In genomic region chr12:123131291-123131831, GRCh38 we compare ENCODE assay signal across 8 cellular contexts. TPM values are rescaled to one million over a fixed set of nuclear protein-coding genes. Genes with fewer than 3 reads are reported as not detected.
A peak's percentile ranks its signal among the peaks of the same experiment; 100 is the strongest.
DNase-seq lines count a peak whose midpoint lies in the region; ATAC-seq and TF ChIP-seq lines count a peak whose summit lies in the region.

No MANE protein-coding gene starts in this region.

- 100% methylated on average over 4 of the region's 4 CpGs; no CpG with 5 or more reads in 1 of the 2 donors for WGBS in thyroid gland, 2 donors

- peaks cover 54% of the 10 kb centered on the region for H3K4me1 Mint-ChIP-seq in activated naive CD4-positive, alpha-beta T cell treated with anti-CD3 and anti-CD28 coated beads, Interleukin-2, amount 10 ng/mL, durations not matched to agents 7 days and 5 days
- peaks cover 27% of the 10 kb centered on the region for H3K4me1 Mint-ChIP-seq in activated naive CD8-positive, alpha-beta T cell treated with anti-CD3 and anti-CD28 coated beads, Interleukin-2, amount 10 ng/mL, durations not matched to agents 7 days and 5 days

- TF ChIP-seq CTCF in thyroid gland (IDR thresholded peaks at IDR 0.05), result no peak

- H3K4me3 ChIP-seq in thyroid gland (replicated peaks in 1 of 3), result no peak overlapping the region

- H3K27me3 Mint-ChIP-seq in activated naive CD4-positive, alpha-beta T cell treated with anti-CD3 and anti-CD28 coated beads, Interleukin-2, amount 10 ng/mL, durations not matched to agents 7 days and 5 days, result no peaks in the 10 kb centered on the region
- H3K27me3 Mint-ChIP-seq in activated naive CD8-positive, alpha-beta T cell treated with anti-CD3 and anti-CD28 coated beads, Interleukin-2, amount 10 ng/mL, durations not matched to agents 7 days and 5 days, result no peaks in the 10 kb centered on the region

- H3K27ac ChIP-seq in layer of hippocampus (ENCODE audit: low read depth, low read length) (peak overlapping the region; percentile 15), thyroid gland (peak overlapping the region; percentile 73 to 77 (median 76))

- peak overlapping the region; percentile 67 for H3K4me3 Mint-ChIP-seq in activated naive CD4-positive, alpha-beta T cell treated with anti-CD3 and anti-CD28 coated beads, Interleukin-2, amount 10 ng/mL, durations not matched to agents 7 days and 5 days
- H3K4me3 Mint-ChIP-seq in activated naive CD8-positive, alpha-beta T cell treated with anti-CD3 and anti-CD28 coated beads, Interleukin-2, amount 10 ng/mL, durations not matched to agents 7 days and 5 days, result peak overlapping the region; percentile 79

- ATAC-seq in activated naive CD8-positive, alpha-beta T cell treated with anti-CD3 and anti-CD28 coated beads, Interleukin-2, amount 10 ng/mL, durations not matched to agents 7 days and 5 days (ENCODE audit: low read depth), result peak; percentile 31
- ATAC-seq in GM19395 (IDR thresholded peaks at IDR 0.05; ENCODE audit: unreplicated experiment), result no peak
- ATAC-seq in GM19328 (IDR thresholded peaks at IDR 0.05; ENCODE audit: unreplicated experiment), result no peak

- CTCF ChIA-PET in activated naive CD4-positive, alpha-beta T cell treated with anti-CD3 and anti-CD28 coated beads, Interleukin-2, amount 10 ng/mL, durations not matched to agents 7 days and 5 days (lab: Charles Lee), result interaction anchor here (0.6 to 1.9 kb wide), 6 partner anchors 11 to 126 kb away, joined by 3 to 6 read pairs (median 4); no protein-coding TSS in a partner anchor

- POLR2A ChIA-PET in activated naive CD8-positive, alpha-beta T cell treated with anti-CD3 and anti-CD28 coated beads, Interleukin-2, amount 10 ng/mL, durations not matched to agents 7 days and 5 days (lab: Charles Lee), result interaction anchor here (1.0 to 2.7 kb wide), 10 partner anchors 9 to 102 kb away, joined by 3 to 12 read pairs (median 4); partner anchors contain the start of genes MPHOSPH9, MTRFR and PITPNM2

- H3K4me1 ChIP-seq in thyroid gland, result peaks cover 38 to 59% of the 10 kb centered on the region in 2 donors

- no peak for TF ChIP-seq POLR2A in thyroid gland (IDR thresholded peaks at IDR 0.05)

- intact Hi-C loops in thyroid gland (cut with DNase I), result no loop called here

- no peaks in the 10 kb centered on the region for H3K27me3 ChIP-seq in layer of hippocampus (ENCODE audit: control insufficient read depth, insufficient read depth, low read length)
- no peaks in the 10 kb centered on the region for H3K27me3 ChIP-seq in thyroid gland

- H3K9me3 Mint-ChIP-seq in activated naive CD4-positive, alpha-beta T cell treated with anti-CD3 and anti-CD28 coated beads, Interleukin-2, amount 10 ng/mL, durations not matched to agents 7 days and 5 days, result no peaks in the 10 kb centered on the region
- no peaks in the 10 kb centered on the region for H3K9me3 Mint-ChIP-seq in activated naive CD8-positive, alpha-beta T cell treated with anti-CD3 and anti-CD28 coated beads, Interleukin-2, amount 10 ng/mL, durations not matched to agents 7 days and 5 days

- peaks cover 16% of the 10 kb centered on the region for H3K36me3 Mint-ChIP-seq in activated naive CD4-positive, alpha-beta T cell treated with anti-CD3 and anti-CD28 coated beads, Interleukin-2, amount 10 ng/mL, durations not matched to agents 7 days and 5 days
- peaks cover 6% of the 10 kb centered on the region for H3K36me3 Mint-ChIP-seq in activated naive CD8-positive, alpha-beta T cell treated with anti-CD3 and anti-CD28 coated beads, Interleukin-2, amount 10 ng/mL, durations not matched to agents 7 days and 5 days

- H3K27ac Mint-ChIP-seq in activated naive CD4-positive, alpha-beta T cell treated with anti-CD3 and anti-CD28 coated beads, Interleukin-2, amount 10 ng/mL, durations not matched to agents 7 days and 5 days, result peak overlapping the region; percentile 94
- peak overlapping the region; percentile 89 for H3K27ac Mint-ChIP-seq in activated naive CD8-positive, alpha-beta T cell treated with anti-CD3 and anti-CD28 coated beads, Interleukin-2, amount 10 ng/mL, durations not matched to agents 7 days and 5 days

- no peaks in the 10 kb centered on the region for H3K36me3 ChIP-seq in thyroid gland

- no peaks in the 10 kb centered on the region for H3K9me3 ChIP-seq in thyroid gland

- DNase-seq in activated naive CD4-positive, alpha-beta T cell treated with anti-CD3 and anti-CD28 coated beads, Interleukin-2, amount 10 ng/mL, durations not matched to agents 7 days and 5 days, result no peak
- DNase-seq in activated naive CD4-positive, alpha-beta T cell treated with anti-CD3 and anti-CD28 coated beads, Interleukin-2, amount 50 U/mL, for 16 hours, result no peak
- DNase-seq in activated naive CD8-positive, alpha-beta T cell treated with anti-CD3 and anti-CD28 coated beads, Interleukin-2, amount 10 ng/mL, durations not matched to agents 7 days and 5 days, result no peak
- DNase-seq in thyroid gland (no peak), mesenteric fat pad (ENCODE audit: low spot score) (no peak)

RNA-seq across cellular contexts. Expression of gene PITPNM2, which starts 19.5 kb away (rescaled TPM):
- total RNA-seq in activated naive CD8-positive, alpha-beta T cell treated with anti-CD3 and anti-CD28 coated beads, Interleukin-2, amount 10 ng/mL, durations not matched to agents 7 days and 5 days, result 10 to 100 TPM; 15.2 to 18.1 TPM
- total RNA-seq in thyroid gland, result 10 to 100 TPM in 2 of 4 donors, 1 to 10 TPM in 2; 4.1 to 22.4 (median 9.3) TPM
- total RNA-seq in mesenteric fat pad, result 23.1 TPM
